In the genomic region with DNA sequence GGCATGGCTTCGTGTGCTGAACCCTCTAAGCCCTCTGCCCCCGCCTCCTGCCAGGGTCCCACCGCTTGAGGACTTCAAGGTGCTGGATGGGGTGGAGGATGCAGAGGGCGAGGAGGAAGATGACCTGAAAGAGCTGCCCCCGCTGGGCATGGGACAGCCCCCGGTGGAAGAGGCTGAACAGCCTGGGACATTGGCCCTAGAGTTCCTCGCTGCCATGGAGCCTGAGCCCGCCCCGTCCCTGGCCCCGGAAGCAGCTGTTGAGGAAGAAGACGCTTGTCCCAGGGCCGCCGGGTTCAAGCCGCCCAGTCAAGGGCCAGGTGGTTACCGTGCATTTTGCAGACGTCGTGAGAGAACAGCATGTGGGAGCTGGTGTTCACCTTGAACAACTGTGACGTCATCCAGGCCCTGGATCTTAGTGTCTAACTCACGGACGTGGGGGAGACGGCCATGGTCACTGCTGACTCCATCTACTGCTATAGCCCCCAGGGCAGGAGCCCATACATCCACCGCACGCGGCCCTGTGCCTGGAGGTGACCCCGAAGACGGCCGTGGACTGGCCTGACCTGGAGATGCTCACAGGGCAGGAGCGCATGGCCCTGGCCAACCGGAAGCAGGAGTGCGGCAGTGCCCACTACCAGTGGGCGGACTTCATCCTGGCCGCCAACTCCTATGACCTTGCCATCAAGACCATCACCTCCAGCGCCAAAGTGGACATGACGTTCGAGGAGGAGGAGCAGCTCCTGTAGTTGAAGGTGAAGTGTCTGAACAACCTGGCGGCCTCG, we compare ENCODE assay signal across 28 cellular contexts.
"Had no signal": no experiment of that assay in that cellular context is flagged by ENCODE, and none has a peak within 500 bp of the region (broad histone marks: within the 10 kb centered on the region; RNA-seq: fewer than 3 reads in every experiment).

No MANE protein-coding gene starts in this region.

- H3K27me3 Mint-ChIP-seq: activated CD4-positive, alpha-beta memory T cell treated with anti-CD3 and anti-CD28 coated beads for 36 hours; activated CD4-positive, alpha-beta T cell treated with anti-CD3 and anti-CD28 coated beads, Interleukin-2, amount 10 ng/mL, durations not matched to agents 24 days and 14 days; activated naive CD4-positive, alpha-beta T cell treated with anti-CD3 and anti-CD28 coated beads, Interleukin-2, amount 10 ng/mL, durations not matched to agents 7 days and 5 days; activated naive CD8-positive, alpha-beta T cell treated with anti-CD3 and anti-CD28 coated beads, Interleukin-2, amount 10 ng/mL, durations not matched to agents 7 days and 5 days; dendritic cell treated with granulocyte-macrophage colony-stimulating factor and Interleukin-4, amounts not matched to agents 40 ng/mL and 50 ng/mL, for 4 days had no signal

- H3K27ac ChIP-seq: brain microvascular endothelial cell, pancreas, prostate gland, spleen, tibial nerve, uterus had no signal

- H3K4me3 Mint-ChIP-seq: activated CD4-positive, alpha-beta memory T cell treated with anti-CD3 and anti-CD28 coated beads for 36 hours; activated CD4-positive, alpha-beta T cell treated with anti-CD3 and anti-CD28 coated beads, Interleukin-2, amount 10 ng/mL, durations not matched to agents 24 days and 14 days; activated naive CD4-positive, alpha-beta T cell treated with anti-CD3 and anti-CD28 coated beads, Interleukin-2, amount 10 ng/mL, durations not matched to agents 7 days and 5 days; activated naive CD8-positive, alpha-beta T cell treated with anti-CD3 and anti-CD28 coated beads, Interleukin-2, amount 10 ng/mL, durations not matched to agents 7 days and 5 days; activated T-helper 1 cell treated with anti-CD3 and anti-CD28 coated beads, Interleukin-12 subunit alpha, Interleukin-12 subunit beta, Interleukin-2, Interleukin-4 antibody, amounts not matched to agents 30 ng/mL and 10 ng/mL and 1 ng/mL, durations not matched to agents 14 hours and 24 hours and 36 hours; dendritic cell treated with granulocyte-macrophage colony-stimulating factor and Interleukin-4, amounts not matched to agents 40 ng/mL and 50 ng/mL, for 4 days; endodermal cell; nephron progenitor cell had no signal

- H3K9me3 ChIP-seq: pancreas, prostate gland, spleen, tibial nerve, uterus had no signal

- H3K9me3 Mint-ChIP-seq: activated CD4-positive, alpha-beta memory T cell treated with anti-CD3 and anti-CD28 coated beads for 36 hours; activated CD4-positive, alpha-beta T cell treated with anti-CD3 and anti-CD28 coated beads, Interleukin-2, amount 10 ng/mL, durations not matched to agents 24 days and 14 days; activated naive CD4-positive, alpha-beta T cell treated with anti-CD3 and anti-CD28 coated beads, Interleukin-2, amount 10 ng/mL, durations not matched to agents 7 days and 5 days; activated naive CD8-positive, alpha-beta T cell treated with anti-CD3 and anti-CD28 coated beads, Interleukin-2, amount 10 ng/mL, durations not matched to agents 7 days and 5 days; activated T-helper 1 cell treated with anti-CD3 and anti-CD28 coated beads, Interleukin-12 subunit alpha, Interleukin-12 subunit beta, Interleukin-2, Interleukin-4 antibody, amounts not matched to agents 30 ng/mL and 10 ng/mL and 1 ng/mL, durations not matched to agents 14 hours and 24 hours and 36 hours; dendritic cell treated with granulocyte-macrophage colony-stimulating factor and Interleukin-4, amounts not matched to agents 40 ng/mL and 50 ng/mL, for 4 days; endodermal cell; nephron progenitor cell had no signal

- DNase-seq: activated CD4-positive, alpha-beta memory T cell treated with anti-CD3 and anti-CD28 coated beads for 36 hours; activated CD4-positive, alpha-beta T cell treated with anti-CD3 and anti-CD28 coated beads, Interleukin-2, amount 10 ng/mL, durations not matched to agents 24 days and 14 days; activated CD4-positive, CD25-positive, alpha-beta regulatory T cell treated with anti-CD3 and anti-CD28 coated beads, Interleukin-2, amount 50 U/mL, for 72 hours; activated CD8-positive, alpha-beta memory T cell treated with anti-CD3 and anti-CD28 coated beads, Interleukin-2, amount 50 U/mL, for 4 hours; activated effector memory CD4-positive, alpha-beta T cell treated with anti-CD3 and anti-CD28 coated beads, Interleukin-2, amount 50 U/mL, for 16 hours; activated naive CD4-positive, alpha-beta T cell treated with anti-CD3 and anti-CD28 coated beads, Interleukin-2, amount 10 ng/mL, durations not matched to agents 7 days and 5 days; activated naive CD8-positive, alpha-beta T cell treated with anti-CD3 and anti-CD28 coated beads, Interleukin-2, amount 10 ng/mL, durations not matched to agents 7 days and 5 days; activated T-cell treated with anti-CD3 and anti-CD28 coated beads, Interleukin-2, amount 50 U/mL, for 1 hour; amniotic stem cell; brain microvascular endothelial cell; caudate nucleus; endodermal cell; foreskin fibroblast; head of caudate nucleus; hypothalamus; mammary epithelial cell; nephron progenitor cell; spleen; stimulated activated CD4-positive, alpha-beta T cell treated with anti-CD3 and anti-CD28 coated beads, Interleukin-2, amount 100 ng/mL, for 48 hours; stimulated activated naive CD4-positive, alpha-beta T cell treated with Interleukin-2 at 50 U/mL for 16 hours; T-helper 2 cell; uterus had no signal

- H3K4me3 ChIP-seq: pancreas, prostate gland, spleen, tibial nerve, uterus had no signal

- ATAC-seq: esophagus mucosa, pancreas had no signal

- H3K27me3 ChIP-seq: brain microvascular endothelial cell, pancreas, spleen, tibial nerve, uterus had no signal

- H3K36me3 ChIP-seq: uterus had no signal

- H3K4me1 Mint-ChIP-seq: activated CD4-positive, alpha-beta T cell treated with anti-CD3 and anti-CD28 coated beads, Interleukin-2, amount 10 ng/mL, durations not matched to agents 24 days and 14 days; activated naive CD4-positive, alpha-beta T cell treated with anti-CD3 and anti-CD28 coated beads, Interleukin-2, amount 10 ng/mL, durations not matched to agents 7 days and 5 days; activated naive CD8-positive, alpha-beta T cell treated with anti-CD3 and anti-CD28 coated beads, Interleukin-2, amount 10 ng/mL, durations not matched to agents 7 days and 5 days; endodermal cell; nephron progenitor cell had no signal

- H3K27ac Mint-ChIP-seq: activated CD4-positive, alpha-beta memory T cell treated with anti-CD3 and anti-CD28 coated beads for 36 hours; activated CD4-positive, alpha-beta T cell treated with anti-CD3 and anti-CD28 coated beads, Interleukin-2, amount 10 ng/mL, durations not matched to agents 24 days and 14 days; activated naive CD4-positive, alpha-beta T cell treated with anti-CD3 and anti-CD28 coated beads, Interleukin-2, amount 10 ng/mL, durations not matched to agents 7 days and 5 days; activated naive CD8-positive, alpha-beta T cell treated with anti-CD3 and anti-CD28 coated beads, Interleukin-2, amount 10 ng/mL, durations not matched to agents 7 days and 5 days; activated T-helper 1 cell treated with anti-CD3 and anti-CD28 coated beads, Interleukin-12 subunit alpha, Interleukin-12 subunit beta, Interleukin-2, Interleukin-4 antibody, amounts not matched to agents 30 ng/mL and 10 ng/mL and 1 ng/mL, durations not matched to agents 14 hours and 24 hours and 36 hours; dendritic cell treated with granulocyte-macrophage colony-stimulating factor and Interleukin-4, amounts not matched to agents 40 ng/mL and 50 ng/mL, for 4 days; endodermal cell; nephron progenitor cell had no signal

- H3K4me1 ChIP-seq: prostate gland, tibial nerve, uterus had no signal
